Comparison of ENCODE assay signal across 2 cellular contexts in genomic region chr4:40908702-40909362, GRCh38.
TF ChIP-seq lines count a peak whose summit lies in the region.

No MANE protein-coding gene starts in this region.

TF ChIP-seq in IMR-90, 13 proteins besides CTCF, POLR2A, EP300 and RAD21:
- 0 out of 2 replicates have a peak, but pooled peaks have one; percentile 20 for TF ChIP-seq MAZ (IDR thresholded peaks at IDR 0.05; ENCODE audit: borderline replicate concordance, low read depth, low read length)
- TF ChIP-seq MAFK (IDR thresholded peaks at IDR 0.05; ENCODE audit: low read depth, low read length), result no peak
- no peak; the same call in 1 of the 2 replicates for TF ChIP-seq CHD1 (IDR thresholded peaks at IDR 0.05; ENCODE audit: low read depth, low read length)
- TF ChIP-seq RCOR1 (IDR thresholded peaks at IDR 0.05; ENCODE audit: insufficient replicate concordance, low read length), result peak; percentile 33
- no peak for TF ChIP-seq ELK1 (IDR thresholded peaks at IDR 0.05; ENCODE audit: borderline replicate concordance, low read depth, low read length)
- TF ChIP-seq SMC3 (IDR thresholded peaks at IDR 0.05; ENCODE audit: low read depth, low read length), result peak; percentile 71
- TF ChIP-seq FOS (IDR thresholded peaks at IDR 0.05; ENCODE audit: low read depth, low read length), result no peak

TF ChIP-seq in neural cell, 6 proteins besides CTCF, POLR2A, EP300 and RAD21:
- TF ChIP-seq REST (IDR thresholded peaks at IDR 0.05; ENCODE audit: borderline replicate concordance) (peak; percentile 31), POLR2AphosphoS5 (IDR thresholded peaks at IDR 0.05) (peak; percentile 40), SMC3 (conservative IDR thresholded peaks at IDR 0.05; ENCODE audit: poor library complexity) (peak; percentile 63), EZH2 (IDR thresholded peaks at IDR 0.05; ENCODE audit: borderline replicate concordance, insufficient read depth, low read length, poor library complexity, severe bottlenecking) (no peak)
